17 cellular contexts compared by ENCODE assay signal in the genomic region with DNA sequence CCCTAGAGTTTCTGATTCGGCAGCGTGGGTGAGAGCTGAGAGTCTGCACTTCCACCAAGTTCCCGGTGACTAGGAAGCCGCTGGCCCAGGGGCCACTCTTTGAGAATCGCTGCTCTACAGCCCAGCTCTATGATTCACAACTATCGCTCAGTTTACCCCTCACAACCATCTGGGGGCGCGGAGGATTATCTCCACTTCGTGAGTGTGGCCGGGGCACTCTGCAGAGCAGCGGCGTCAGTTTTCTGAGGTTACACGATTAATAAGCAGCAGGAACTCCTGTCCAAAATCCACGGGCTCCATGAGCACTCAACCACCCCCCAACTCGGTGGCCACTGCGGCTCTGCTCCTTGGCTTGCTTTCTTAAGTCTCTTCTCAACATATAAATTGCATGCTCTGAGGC.
"Had no signal": no experiment of that assay in that cellular context is flagged by ENCODE, and none has a peak within 500 bp of the region (broad histone marks: within the 10 kb centered on the region; RNA-seq: fewer than 3 reads in every experiment).

No MANE protein-coding gene starts in this region.

- H3K4me3 Mint-ChIP-seq: activated naive CD8-positive, alpha-beta T cell treated with anti-CD3 and anti-CD28 coated beads for 36 hours; naive B cell; T-helper 2 cell treated with Interferon-gamma antibody and Interleukin-4, amounts not matched to agents 5 μg/mL and 100 μg/mL, for 36 hours had no signal

- H3K27me3 Mint-ChIP-seq: activated naive CD8-positive, alpha-beta T cell treated with anti-CD3 and anti-CD28 coated beads for 36 hours had no signal

- H3K36me3 ChIP-seq: brain microvascular endothelial cell, esophagus muscularis mucosa, lower lobe of right lung, stomach, thoracic aorta, vagina had no signal

- H3K27ac ChIP-seq: brain microvascular endothelial cell, esophagus muscularis mucosa, lower lobe of right lung, stomach, thoracic aorta, vagina had no signal

- H3K27ac Mint-ChIP-seq: activated naive CD8-positive, alpha-beta T cell treated with anti-CD3 and anti-CD28 coated beads for 36 hours; T-helper 2 cell treated with Interferon-gamma antibody and Interleukin-4, amounts not matched to agents 5 μg/mL and 100 μg/mL, for 36 hours had no signal

- H3K36me3 Mint-ChIP-seq: activated naive CD8-positive, alpha-beta T cell treated with anti-CD3 and anti-CD28 coated beads for 36 hours had no signal

- H3K9me3 Mint-ChIP-seq: activated naive CD8-positive, alpha-beta T cell treated with anti-CD3 and anti-CD28 coated beads for 36 hours; naive B cell; T-helper 2 cell treated with Interferon-gamma antibody and Interleukin-4, amounts not matched to agents 5 μg/mL and 100 μg/mL, for 36 hours had no signal

- H3K27me3 ChIP-seq: brain microvascular endothelial cell, dorsolateral prefrontal cortex, stomach, vagina had no signal

- H3K9me3 ChIP-seq: esophagus muscularis mucosa, lower lobe of right lung, stomach, thoracic aorta, vagina had no signal

- H3K4me3 ChIP-seq: dorsolateral prefrontal cortex, esophagus muscularis mucosa, lower lobe of right lung, stomach, thoracic aorta, vagina had no signal

- DNase-seq: activated CD4-positive, alpha-beta T cell treated with anti-CD3 and anti-CD28 coated beads for 1 hour; activated CD4-positive, alpha-beta T cell treated with anti-CD3 and anti-CD28 coated beads, Interleukin-2, amount 50 U/mL, for 48 hours; activated gamma-delta T cell treated with Interleukin-2 at 50 U/mL for 16 hours; activated naive CD8-positive, alpha-beta T cell treated with anti-CD3 and anti-CD28 coated beads for 36 hours; activated T-cell treated with anti-CD3 and anti-CD28 coated beads, Interleukin-2, amount 50 U/mL, for 48 hours; brain microvascular endothelial cell; dorsolateral prefrontal cortex; glutamatergic neuron; lower lobe of right lung; naive B cell; stimulated activated CD4-positive, alpha-beta T cell treated with anti-CD3 and anti-CD28 coated beads, Interleukin-15, amount 100 ng/mL, for 24 hours; stimulated activated CD4-positive, alpha-beta T cell treated with anti-CD3 and anti-CD28 coated beads, Interleukin-4, amount 100 ng/mL, for 24 hours had no signal
